ENCODE assay signal across 8 cellular contexts in genomic region chr1:65431111-65431705, GRCh38. TPM values are rescaled to one million over a fixed set of nuclear protein-coding genes. Genes with fewer than 3 reads are reported as not detected.
A peak's percentile ranks its signal among the peaks of the same experiment; 100 is the strongest.
DNase-seq lines count a peak whose midpoint lies in the region; ATAC-seq and TF ChIP-seq lines count a peak whose summit lies in the region.

No MANE protein-coding gene starts in this region.

- H3K27me3 Mint-ChIP-seq in H9 (ENCODE audit: low read depth) (no peaks in the 10 kb centered on the region), mesothelial cell of epicardium (ENCODE audit: low read depth) (no peaks in the 10 kb centered on the region)

- H4K8ac ChIP-seq in H9 (replicated peaks; ENCODE audit: insufficient read length, low read depth, low read length): no peak overlapping the region

- H3K79me2 ChIP-seq in DND-41 (ENCODE audit: insufficient read depth, low read length) (no peaks in the 10 kb centered on the region), H9 (ENCODE audit: insufficient read depth, low read length) (no peaks in the 10 kb centered on the region; the same call in 1 of the 2 replicates)

- H3T11ph ChIP-seq in H9 (ENCODE audit: low read length): no peak overlapping the region

- no CpG with 5 or more reads among the region's 1 CpG for WGBS in H9 (ENCODE audit: extremely low coverage, insufficient read length, low lambda C conversion rate)

- no peak overlapping the region for H2BK20ac ChIP-seq in H9 (ENCODE audit: low read depth, low read length, poor library complexity, severe bottlenecking)

- no peak overlapping the region for H2BK5ac ChIP-seq in H9 (ENCODE audit: insufficient read length, low read length)

- no peak overlapping the region for H3K18ac ChIP-seq in H9 (ENCODE audit: insufficient read length, low read depth, low read length)

- intact Hi-C loops in breast epithelium (cut with DNase I; ENCODE audit: low total_unique reads): no loop called here

- H3K27me3 ChIP-seq in DND-41 (ENCODE audit: insufficient read depth, low read length, poor library complexity) (no peaks in the 10 kb centered on the region), H9 (ENCODE audit: insufficient read depth, low read length) (no peaks in the 10 kb centered on the region), breast epithelium (no peaks in the 10 kb centered on the region)

- no peak overlapping the region for H2AK5ac ChIP-seq in H9 (ENCODE audit: insufficient read length, low read length)

- ATAC-seq in DND-41 (ENCODE audit: insufficient read depth, low read depth) (peak; percentile 62; the same call in 2 of the 3 replicates), GM18498 (IDR thresholded peaks at IDR 0.05; ENCODE audit: unreplicated experiment) (no peak), HG03135 (IDR thresholded peaks at IDR 0.05; ENCODE audit: unreplicated experiment) (no peak)

- peaks cover 32% of the 10 kb centered on the region; the same call in 1 of the 2 replicates for H3K36me3 ChIP-seq in DND-41 (ENCODE audit: insufficient read depth, low read length)
- H3K36me3 ChIP-seq in breast epithelium: peaks cover 2% of the 10 kb centered on the region

- H3K4me1 Mint-ChIP-seq in H9 (peaks cover 45 to 49% of the 10 kb centered on the region in 2 experiments), mesothelial cell of epicardium (peaks cover 17% of the 10 kb centered on the region)

- no peak for TF ChIP-seq POLR2A in breast epithelium (IDR thresholded peaks at IDR 0.05)

- no peaks in the 10 kb centered on the region for H3K79me1 ChIP-seq in H9 (ENCODE audit: insufficient read depth, low read depth, low read length, poor library complexity, severe bottlenecking)

- H3K4ac ChIP-seq in H9 (ENCODE audit: low read depth, low read length): no peak overlapping the region

- no peak for DNase-seq in DND-41
- no peak for DNase-seq in H9
- DNase-seq in NCI-H2171 (lab: John Stamatoyannopoulos, UW): peak; percentile 12
- no peak for DNase-seq in breast epithelium (ENCODE audit: low spot score in 2 of 2)
- DNase-seq in mesothelial cell of epicardium (ENCODE audit: low spot score in 2 of 2, unreplicated experiment in 2 of 2): no peak
- DNase-seq in ecto neural progenitor cell (ENCODE audit: low spot score): no peak

- H3K9me3 Mint-ChIP-seq in H9: no peaks in the 10 kb centered on the region
- no peaks in the 10 kb centered on the region for H3K9me3 Mint-ChIP-seq in mesothelial cell of epicardium

- no peak overlapping the region for H2BK15ac ChIP-seq in H9 (ENCODE audit: low read depth, low read length)

- H2BK12ac ChIP-seq in H9 (ENCODE audit: insufficient read length, low read depth, low read length): no peak overlapping the region

- H3K23me2 ChIP-seq in H9 (ENCODE audit: insufficient read length, low read depth, low read length, poor library complexity, severe bottlenecking): no peaks in the 10 kb centered on the region

- H3K4me3 Mint-ChIP-seq in H9 (no peak overlapping the region), mesothelial cell of epicardium (no peak overlapping the region)

- TF ChIP-seq CTCF in DND-41 (IDR thresholded peaks at IDR 0.05; ENCODE audit: borderline replicate concordance, extremely low read depth, low read length, poor library complexity, severe bottlenecking) (peak; percentile 66), H9 (conservative IDR thresholded peaks at IDR 0.05) (peak; percentile 79), breast epithelium (IDR thresholded peaks at IDR 0.05) (peak; percentile 21 to 50 (median 28)), mesothelial cell of epicardium (IDR thresholded peaks at IDR 0.05; ENCODE audit: unreplicated experiment) (peak; percentile 67)

- no peak overlapping the region for H3K14ac ChIP-seq in H9 (ENCODE audit: insufficient read depth, low read length)

- no peaks in the 10 kb centered on the region for H3K4me1 ChIP-seq in DND-41 (ENCODE audit: insufficient read depth, low read length)
- peaks cover 2% of the 10 kb centered on the region; the same call in 1 of the 2 replicates for H3K4me1 ChIP-seq in H9 (ENCODE audit: insufficient read depth, low read length)
- peaks cover 0 to 7% of the 10 kb centered on the region in 2 donors for H3K4me1 ChIP-seq in breast epithelium

- H3K27ac Mint-ChIP-seq in H9 (peak overlapping the region in 2 of 3 experiments; percentile 6 to 53; a peak in 2 of 7 replicates), mesothelial cell of epicardium (no peak overlapping the region)

- H4K91ac ChIP-seq in H9 (ENCODE audit: insufficient read length, low read depth, low read length): no peak overlapping the region

- H3K9me3 ChIP-seq in DND-41 (ENCODE audit: insufficient read depth, low read length, severe bottlenecking) (no peaks in the 10 kb centered on the region), H9 (ENCODE audit: control insufficient read depth, low read depth, low read length) (no peaks in the 10 kb centered on the region), breast epithelium (no peaks in the 10 kb centered on the region)

- no peak overlapping the region for H3K27ac ChIP-seq in DND-41 (ENCODE audit: low read length)
- H3K27ac ChIP-seq in H9 (ENCODE audit: insufficient read length, low read depth, low read length): no peak overlapping the region
- peak overlapping the region; percentile 76 to 77 for H3K27ac ChIP-seq in breast epithelium

- H3K36me3 Mint-ChIP-seq in H9 (ENCODE audit: insufficient read depth in 1 of 3, low read depth in 3 of 3) (peaks cover 3 to 38% (median 26%) of the 10 kb centered on the region in 3 experiments; a peak in 5 of 7 replicates), mesothelial cell of epicardium (peaks cover 22% of the 10 kb centered on the region)

- H3K4me2 ChIP-seq in DND-41 (ENCODE audit: insufficient read depth, low read length): no peak overlapping the region
- no peak overlapping the region for H3K4me2 ChIP-seq in H9 (ENCODE audit: insufficient read depth, insufficient read length, low read length)

- H2AFZ ChIP-seq in DND-41 (ENCODE audit: low read depth, low read length): no peak overlapping the region
- no peak overlapping the region for H2AFZ ChIP-seq in H9 (ENCODE audit: low read length)

- H3K23ac ChIP-seq in H9 (ENCODE audit: insufficient read length, low read depth, low read length): no peak overlapping the region

- no peak overlapping the region for H3K9ac ChIP-seq in DND-41 (ENCODE audit: low read depth, low read length)
- H3K9ac ChIP-seq in H9 (ENCODE audit: extremely low read depth, insufficient read length, low read length): no peak overlapping the region

- no peak overlapping the region for H4K5ac ChIP-seq in H9 (ENCODE audit: insufficient read length, low read depth, low read length)

- no peak overlapping the region for H2BK120ac ChIP-seq in H9 (ENCODE audit: low read depth, low read length, poor library complexity, severe bottlenecking)

- no peak overlapping the region for H3K56ac ChIP-seq in H9 (ENCODE audit: insufficient read length, low read depth, low read length)

- H3K4me3 ChIP-seq in DND-41 (ENCODE audit: low read depth in 1 of 2, low read length in 2 of 2) (no peak overlapping the region), breast epithelium (no peak overlapping the region)

- H4K20me1 ChIP-seq in DND-41 (ENCODE audit: insufficient read depth, low read length): no peaks in the 10 kb centered on the region; the same call in 1 of the 2 replicates
- no peaks in the 10 kb centered on the region for H4K20me1 ChIP-seq in H9 (ENCODE audit: control insufficient read depth, insufficient read depth, insufficient read length)

RNA-seq across cellular contexts. Expression of gene LEPR, which starts 10.7 kb away (rescaled TPM):
- total RNA-seq in H9 (2021) (3.3 TPM in 2 replicates), breast epithelium (10 to 100 TPM; 23.3 to 49.5 (median 23.5) TPM), mesothelial cell of epicardium (4.3 to 5.0 TPM (median 4.7 TPM) in 3 replicates)

RNA-seq across cellular contexts. Expression of gene LEPROT, which starts 10.7 kb away (rescaled TPM):
- 28.6 and 32.6 TPM in 2 replicates for total RNA-seq in H9 (2021)
- 100 to 1,000 TPM in 1 of 3 donors, 10 to 100 TPM in 2; 71.1 to 103 (median 75.5) TPM for total RNA-seq in breast epithelium
- total RNA-seq in mesothelial cell of epicardium: 65.7 to 71.1 TPM (median 69.6 TPM) in 3 replicates

Comparison
In these comparisons a context has a peak if more than half of its experiments do, and no peak if none do; other contexts are left out.
1. H3K27ac ChIP-seq: peak in breast epithelium (2 of 2); none in DND-41 (single experiment) and H9 (single experiment).
2. CTCF ChIP-seq: peak in every context shown above with its lines; median percentile 79 in H9; 67 in mesothelial cell of epicardium; 66 in DND-41; 28 in breast epithelium.